In genomic region chr4:5946653-5947052, GRCh38 we compare ENCODE assay signal across 2 cellular contexts. TPM values are rescaled to one million over a fixed set of nuclear protein-coding genes. Genes with fewer than 3 reads are reported as not detected.
"Had no signal": no experiment of that assay in that cellular context is flagged by ENCODE, and none has a peak within 500 bp of the region (broad histone marks: within the 10 kb centered on the region; RNA-seq: fewer than 3 reads in every experiment).

No MANE protein-coding gene starts in this region.

RNA-seq across cellular contexts. Expression of gene CRMP1, which starts 53.8 kb away (rescaled TPM):
- total RNA-seq: mononuclear cell had no signal
- polyA plus RNA-seq: immature natural killer cell had no signal
